In genomic region chr4:15592799-15593198, GRCh38 we compare ENCODE assay signal across 28 cellular contexts.
"Had no signal": no experiment of that assay in that cellular context is flagged by ENCODE, and none has a peak within 500 bp of the region (broad histone marks: within the 10 kb centered on the region; RNA-seq: fewer than 3 reads in every experiment).

No MANE protein-coding gene starts in this region.

- H3K4me3 ChIP-seq: neural progenitor cell, ovary, psoas muscle, right lobe of liver, sigmoid colon, skin epidermis, smooth muscle cell, spleen, stomach, thoracic aorta, thyroid gland, tibial nerve, upper lobe of left lung, vagina had no signal

- H2AFZ ChIP-seq: neural progenitor cell, parathyroid adenoma had no signal

- DNase-seq: naive thymus-derived CD4-positive, alpha-beta T cell; natural killer cell; occipital lobe; ovary; posterior cingulate gyrus; psoas muscle; right cardiac atrium; right lobe of liver; sigmoid colon; spleen; stimulated activated CD4-positive, alpha-beta T cell treated with anti-CD3 and anti-CD28 coated beads, Interleukin-12 subunit alpha, Interleukin-12 subunit beta, amount 100 ng/mL, for 4 hours; stimulated activated CD4-positive, alpha-beta T cell treated with anti-CD3 and anti-CD28 coated beads, Interleukin-1b, Interleukin-23, amount 100 ng/mL, for 48 hours; stimulated activated CD4-positive, alpha-beta T cell treated with anti-CD3 and anti-CD28 coated beads, Interleukin-4, amount 100 ng/mL, for 1 hour; stimulated activated naive B cell treated with anti-CD40 and anti-IgM and Interleukin-4, amounts not matched to agents 10 μg/mL and 1 μg/mL and 100 μg/mL, for 72 hours; stimulated activated naive CD4-positive, alpha-beta T cell treated with Interleukin-2 at 50 U/mL for 16 hours; stomach; thyroid gland; trophoblast cell; upper lobe of left lung had no signal

- H3K9me3 ChIP-seq: ovary, psoas muscle, right lobe of liver, sigmoid colon, spleen, stomach, thoracic aorta, thyroid gland, tibial nerve, upper lobe of left lung, vagina had no signal

- H3K36me3 ChIP-seq: neural progenitor cell, ovary, thoracic aorta, thyroid gland had no signal

- H3K27ac ChIP-seq: neural progenitor cell, ovary, parathyroid adenoma, psoas muscle, right lobe of liver, sigmoid colon, skin epidermis, spleen, stomach, thoracic aorta, thyroid gland, tibial nerve, upper lobe of left lung, vagina had no signal

- H3K79me2 ChIP-seq: parathyroid adenoma had no signal

- H3K9ac ChIP-seq: neural progenitor cell, parathyroid adenoma had no signal

- H3K4me1 ChIP-seq: neural progenitor cell, right lobe of liver, vagina had no signal

- ATAC-seq: naive thymus-derived CD4-positive, alpha-beta T cell; natural killer cell; right cardiac atrium; right lobe of liver; stimulated activated effector memory CD8-positive, alpha-beta T cell treated with anti-CD3 and anti-CD28 coated beads, Interleukin-12 subunit alpha, Interleukin-12 subunit beta, amount 100 ng/mL, for 72 hours; stimulated activated naive B cell treated with anti-CD40 and anti-IgM and Interleukin-4, amounts not matched to agents 10 μg/mL and 1 μg/mL and 100 μg/mL, for 72 hours had no signal

- H3K27me3 ChIP-seq: neural progenitor cell, ovary, right lobe of liver, sigmoid colon, spleen, stomach, thyroid gland, tibial nerve, upper lobe of left lung, vagina had no signal

- H3K4me2 ChIP-seq: neural progenitor cell, smooth muscle cell had no signal

- FAIRE-seq: urothelium cell line had no signal
